Comparison of ENCODE assay signal across 17 cellular contexts in the genomic region with DNA sequence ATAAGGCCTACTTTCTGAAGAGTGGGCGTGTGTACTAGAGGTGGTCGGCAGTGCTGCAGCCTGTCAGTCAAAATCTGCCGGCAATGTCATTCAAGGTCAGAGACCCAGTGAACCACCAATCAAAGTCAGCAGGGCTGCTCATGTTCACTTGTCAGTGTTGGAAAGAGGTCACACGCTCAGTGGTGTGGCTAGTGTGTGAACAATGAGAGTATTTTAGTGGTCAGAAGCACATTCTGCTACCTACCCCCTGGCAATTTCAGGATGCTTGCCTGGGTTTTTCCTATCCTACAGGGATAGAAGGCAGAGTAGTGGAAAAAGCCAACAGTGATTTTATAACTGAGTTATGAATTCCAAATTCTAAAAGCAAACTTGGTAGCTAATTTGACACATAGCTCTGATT.
DNase-seq lines count a peak whose midpoint lies in the region; ATAC-seq and TF ChIP-seq lines count a peak whose summit lies in the region.
"Had no signal": no experiment of that assay in that cellular context is flagged by ENCODE, and none has a peak within 500 bp of the region (broad histone marks: within the 10 kb centered on the region; RNA-seq: fewer than 3 reads in every experiment).

No MANE protein-coding gene starts in this region.

- no peak for ATAC-seq in GM18868 (IDR thresholded peaks at IDR 0.05; ENCODE audit: unreplicated experiment)
- ATAC-seq: A549; CD8-positive, alpha-beta T cell had no signal

- no peak overlapping the region for H3K4me3 ChIP-seq in Peyer's patch
- H3K4me3 ChIP-seq: A549; BLaER1 treated with 17β-estradiol and CSF1 and Interleukin-3, amounts not matched to agents 10 nM and 100 nM had no signal

- H3K36me3 ChIP-seq in Peyer's patch = no peaks in the 10 kb centered on the region
- H3K36me3 ChIP-seq: BLaER1 treated with 17β-estradiol and CSF1 and Interleukin-3, amounts not matched to agents 10 nM and 100 nM had no signal

- no peak for TF ChIP-seq CTCF in Peyer's patch (IDR thresholded peaks at IDR 0.05)

- TF ChIP-seq POLR2A in Peyer's patch (IDR thresholded peaks at IDR 0.05) = no peak

- H3K9me3 ChIP-seq in Peyer's patch = no peaks in the 10 kb centered on the region
- H3K9me3 ChIP-seq: A549; BLaER1 treated with 17β-estradiol and CSF1 and Interleukin-3, amounts not matched to agents 10 nM and 100 nM had no signal

- H3K27ac ChIP-seq in Peyer's patch = no peak overlapping the region
- H3K27ac ChIP-seq: 22Rv1; A549; BLaER1 treated with 17β-estradiol and CSF1 and Interleukin-3, amounts not matched to agents 10 nM and 100 nM; C4-2B had no signal

- in situ Hi-C loops in SK-MEL-5 (cut with HindIII; ENCODE audit: low pct_unique_long_range_greater_than_20kb, low sequenced_read_pairs) = no loop called here

- no peaks in the 10 kb centered on the region for H3K4me1 ChIP-seq in Peyer's patch
- H3K4me1 ChIP-seq: BLaER1 treated with 17β-estradiol and CSF1 and Interleukin-3, amounts not matched to agents 10 nM and 100 nM had no signal

- peak; percentile 13 for DNase-seq in COLO829 (ENCODE audit: low spot score)
- DNase-seq in SK-MEL-5 (ENCODE audit: low read depth, low spot score) = peak; percentile 98
- DNase-seq in epidermal melanocyte (ENCODE audit: insufficient read length, low spot score) = peak; percentile 51
- peak; percentile 15 for DNase-seq in retina
- no peak for DNase-seq in Peyer's patch
- no peak for DNase-seq in H4 (ENCODE audit: low spot score)
- DNase-seq: AML-193; CD4-positive, alpha-beta T cell; CD8-positive, alpha-beta T cell; COR-L47; DMS79 treated with DMSO at 0.1 percent for 48 hours; GF-D8 had no signal

- no peaks in the 10 kb centered on the region for H3K27me3 ChIP-seq in Peyer's patch
- H3K27me3 ChIP-seq: BLaER1 treated with 17β-estradiol and CSF1 and Interleukin-3, amounts not matched to agents 10 nM and 100 nM had no signal

Comparison
In these comparisons a context has a peak if more than half of its experiments do, and no peak if none do; other contexts are left out.
1. DNase-seq: peak in COLO829 (single experiment), SK-MEL-5 (single experiment), epidermal melanocyte (single experiment) and retina (single experiment); none in Peyer's patch (0 of 3) and H4 (single experiment).